8 cellular contexts compared by ENCODE assay signal in the genomic region with DNA sequence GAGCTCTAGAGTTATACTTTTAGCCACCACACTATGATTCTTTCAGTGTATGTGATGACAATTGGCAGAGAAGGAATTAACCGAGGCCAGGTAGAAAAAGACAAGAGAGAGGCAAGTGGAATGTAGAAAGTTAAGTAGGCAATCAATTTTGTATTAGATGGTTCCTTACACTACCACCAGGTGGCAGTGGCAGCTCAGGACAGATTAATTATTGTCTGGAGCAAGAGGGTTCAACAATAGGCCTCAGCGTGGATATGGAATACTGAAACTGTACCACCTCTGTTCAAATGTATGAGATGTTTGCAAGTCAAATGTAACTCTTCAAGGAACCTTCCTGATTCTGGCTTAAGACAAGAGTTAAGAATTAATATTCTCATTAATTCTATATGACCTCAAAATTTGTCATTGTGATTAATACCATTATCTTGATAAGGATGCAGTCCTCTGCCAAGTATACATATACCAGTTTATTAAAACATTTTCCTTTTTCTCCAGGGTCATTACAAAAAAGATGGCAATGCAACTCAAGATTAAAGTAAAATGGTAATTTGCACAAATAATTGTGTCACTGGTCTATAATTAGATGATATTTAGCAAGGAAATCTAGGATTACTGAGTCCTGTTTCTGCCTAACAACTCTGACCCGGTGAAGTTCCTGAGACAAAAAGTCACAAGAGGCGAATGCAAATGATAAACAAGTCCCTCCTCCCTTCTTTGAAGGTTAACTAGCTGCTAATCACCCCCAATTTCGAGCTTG.
DNase-seq lines count a peak whose midpoint lies in the region; ATAC-seq and TF ChIP-seq lines count a peak whose summit lies in the region.

No MANE protein-coding gene starts in this region.

- ATAC-seq in HG02588 (IDR thresholded peaks at IDR 0.05; ENCODE audit: unreplicated experiment): peak; percentile 71
- no peak for ATAC-seq in stimulated activated naive CD8-positive, alpha-beta T cell treated with anti-CD3 and anti-CD28 coated beads, Interleukin-15, Interleukin-2, amounts not matched to agents 100 U/mL and 50 U/mL, for 24 hours

- H3K9me3 ChIP-seq in right atrium auricular region: no peaks in the 10 kb centered on the region

- no peaks in the 10 kb centered on the region for H3K36me3 Mint-ChIP-seq in activated CD4-positive, alpha-beta memory T cell treated with anti-CD3 and anti-CD28 coated beads for 36 hours
- H3K36me3 Mint-ChIP-seq in T-helper 2 cell treated with Interferon-gamma antibody and Interleukin-4, amounts not matched to agents 5 μg/mL and 100 μg/mL, for 36 hours (ENCODE audit: low read depth): no peaks in the 10 kb centered on the region

- POLR2A ChIA-PET in activated CD4-positive, alpha-beta memory T cell treated with anti-CD3 and anti-CD28 coated beads for 36 hours (lab: Charles Lee): no interaction called here

- no peak overlapping the region for H3K4me3 ChIP-seq in right atrium auricular region

- no peaks in the 10 kb centered on the region for H3K27me3 Mint-ChIP-seq in activated CD4-positive, alpha-beta memory T cell treated with anti-CD3 and anti-CD28 coated beads for 36 hours
- no peaks in the 10 kb centered on the region for H3K27me3 Mint-ChIP-seq in T-helper 2 cell treated with Interferon-gamma antibody and Interleukin-4, amounts not matched to agents 5 μg/mL and 100 μg/mL, for 36 hours (ENCODE audit: low read depth)

- H3K27me3 ChIP-seq in right atrium auricular region: no peaks in the 10 kb centered on the region

- peak; percentile 52 for DNase-seq in AG08395 (ENCODE audit: low spot score)
- peak; percentile 58 for DNase-seq in NAMALWA (ENCODE audit: low spot score)
- peak; percentile 8 for DNase-seq in activated CD4-positive, alpha-beta memory T cell treated with anti-CD3 and anti-CD28 coated beads for 36 hours
- DNase-seq in right atrium auricular region (ENCODE audit: low spot score): no peak
- DNase-seq in stimulated activated naive CD8-positive, alpha-beta T cell treated with anti-CD3 and anti-CD28 coated beads, Interleukin-15, Interleukin-2, amounts not matched to agents 100 U/mL and 50 U/mL, for 24 hours: peak; percentile 21
- DNase-seq in T-helper 2 cell treated with Interferon-gamma antibody and Interleukin-4, amounts not matched to agents 5 μg/mL and 100 μg/mL, for 36 hours (ENCODE audit: low spot score): no peak

- CTCF ChIA-PET in activated CD4-positive, alpha-beta memory T cell treated with anti-CD3 and anti-CD28 coated beads for 36 hours (lab: Charles Lee): no interaction called here

- H3K4me3 Mint-ChIP-seq in activated CD4-positive, alpha-beta memory T cell treated with anti-CD3 and anti-CD28 coated beads for 36 hours: no peak overlapping the region
- H3K4me3 Mint-ChIP-seq in T-helper 2 cell treated with Interferon-gamma antibody and Interleukin-4, amounts not matched to agents 5 μg/mL and 100 μg/mL, for 36 hours: no peak overlapping the region

- no peak overlapping the region for H3K27ac ChIP-seq in right atrium auricular region

- H3K36me3 ChIP-seq in right atrium auricular region: no peaks in the 10 kb centered on the region

- intact Hi-C loops in activated CD4-positive, alpha-beta memory T cell treated with anti-CD3 and anti-CD28 coated beads for 36 hours (cut with micrococcal nuclease): loop anchor here (1.0 kb wide), 1 partner anchor 84 kb away; no protein-coding TSS in a partner anchor

- no peak overlapping the region for H3K27ac Mint-ChIP-seq in activated CD4-positive, alpha-beta memory T cell treated with anti-CD3 and anti-CD28 coated beads for 36 hours
- no peak overlapping the region for H3K27ac Mint-ChIP-seq in T-helper 2 cell treated with Interferon-gamma antibody and Interleukin-4, amounts not matched to agents 5 μg/mL and 100 μg/mL, for 36 hours

- H3K9me3 Mint-ChIP-seq in activated CD4-positive, alpha-beta memory T cell treated with anti-CD3 and anti-CD28 coated beads for 36 hours: peaks cover 2% of the 10 kb centered on the region
- H3K9me3 Mint-ChIP-seq in T-helper 2 cell treated with Interferon-gamma antibody and Interleukin-4, amounts not matched to agents 5 μg/mL and 100 μg/mL, for 36 hours: no peaks in the 10 kb centered on the region

- no peaks in the 10 kb centered on the region for H3K4me1 Mint-ChIP-seq in activated CD4-positive, alpha-beta memory T cell treated with anti-CD3 and anti-CD28 coated beads for 36 hours (ENCODE audit: low read depth)
- H3K4me1 Mint-ChIP-seq in T-helper 2 cell treated with Interferon-gamma antibody and Interleukin-4, amounts not matched to agents 5 μg/mL and 100 μg/mL, for 36 hours (ENCODE audit: low read depth): peaks cover 5% of the 10 kb centered on the region

- peak; percentile 73 for TF ChIP-seq CTCF in GM12872 (IDR thresholded peaks at IDR 0.05; ENCODE audit: insufficient read depth, low read depth, low read length)
- TF ChIP-seq CTCF in right atrium auricular region (IDR thresholded peaks at IDR 0.05): peak; percentile 54 to 82

- no peaks in the 10 kb centered on the region for H3K4me1 ChIP-seq in right atrium auricular region

Comparison
In these comparisons a context has a peak if more than half of its experiments do, and no peak if none do; other contexts are left out.
1. DNase-seq: peak in AG08395 (single experiment), NAMALWA (single experiment), activated CD4-positive, alpha-beta memory T cell treated with anti-CD3 and anti-CD28 coated beads for 36 hours (single experiment) and stimulated activated naive CD8-positive, alpha-beta T cell treated with anti-CD3 and anti-CD28 coated beads, Interleukin-15, Interleukin-2, amounts not matched to agents 100 U/mL and 50 U/mL, for 24 hours (single experiment); none in right atrium auricular region (single experiment) and T-helper 2 cell treated with Interferon-gamma antibody and Interleukin-4, amounts not matched to agents 5 μg/mL and 100 μg/mL, for 36 hours (single experiment).